ENCODE assay signal across 21 cellular contexts in genomic region chr22:19383292-19383691, GRCh38. TPM values are rescaled to one million over a fixed set of nuclear protein-coding genes. Genes with fewer than 3 reads are reported as not detected.
DNase-seq lines count a peak whose midpoint lies in the region; ATAC-seq and TF ChIP-seq lines count a peak whose summit lies in the region.
"Had no signal": no experiment of that assay in that cellular context is flagged by ENCODE, and none has a peak within 500 bp of the region (broad histone marks: within the 10 kb centered on the region; RNA-seq: fewer than 3 reads in every experiment).

No MANE protein-coding gene starts in this region.

- CTCF ChIA-PET in activated CD8-positive, alpha-beta memory T cell treated with anti-CD3 and anti-CD28 coated beads, Interleukin-2, amount 10 ng/mL, durations not matched to agents 7 days and 5 days (lab: Charles Lee): no interaction called here

- H3K4ac ChIP-seq in mesendoderm (ENCODE audit: low read depth, low read length): no peak overlapping the region

- in situ Hi-C loops in HAP-1 (cut with MboI; ENCODE audit: low sequenced_read_pairs): no loop called here

- H3K36me3 ChIP-seq in mesendoderm (ENCODE audit: control insufficient read depth, insufficient read depth, low read length) (peaks cover 7% of the 10 kb centered on the region), sigmoid colon (peaks cover 39 to 83% (median 56%) of the 10 kb centered on the region in 4 donors), upper lobe of left lung (peaks cover 19 to 94% (median 68%) of the 10 kb centered on the region in 4 donors), HAP-1 (replicated peaks) (peaks cover 71% of the 10 kb centered on the region)

- no peak for TF ChIP-seq EP300 in sigmoid colon (IDR thresholded peaks at IDR 0.05)
- no peak for TF ChIP-seq EP300 in upper lobe of left lung (IDR thresholded peaks at IDR 0.05)

- H4K8ac ChIP-seq in mesendoderm (ENCODE audit: low read depth, low read length): no peak overlapping the region

- H3K9me3 Mint-ChIP-seq in activated CD8-positive, alpha-beta memory T cell treated with anti-CD3 and anti-CD28 coated beads, Interleukin-2, amount 10 ng/mL, durations not matched to agents 7 days and 5 days (ENCODE audit: low read depth): no peaks in the 10 kb centered on the region
- peaks cover 1% of the 10 kb centered on the region for H3K9me3 Mint-ChIP-seq in glutamatergic neuron (ENCODE audit: unreplicated experiment)
- H3K9me3 Mint-ChIP-seq: CD4-positive, alpha-beta T cell; HFFc6; IgD-negative memory B cell had no signal

- H3K56ac ChIP-seq in mesendoderm (ENCODE audit: low read length): no peak overlapping the region

- no peaks in the 10 kb centered on the region for H3K4me1 Mint-ChIP-seq in activated CD8-positive, alpha-beta memory T cell treated with anti-CD3 and anti-CD28 coated beads, Interleukin-2, amount 10 ng/mL, durations not matched to agents 7 days and 5 days
- no peaks in the 10 kb centered on the region for H3K4me1 Mint-ChIP-seq in glutamatergic neuron (ENCODE audit: low read depth, unreplicated experiment)
- H3K4me1 Mint-ChIP-seq: IgD-negative memory B cell had no signal

- intact Hi-C loops in sigmoid colon (cut with DNase I): no loop called here

- H3K4me3 ChIP-seq in coronary artery (no peak overlapping the region), mesendoderm (ENCODE audit: low read length) (no peak overlapping the region), sigmoid colon (no peak overlapping the region), upper lobe of left lung (no peak overlapping the region), HAP-1 (no peak overlapping the region)
- H3K4me3 ChIP-seq: GM23248 had no signal

- no peak overlapping the region for H2BK5ac ChIP-seq in mesendoderm (ENCODE audit: low read length)

- no peak overlapping the region for H3K18ac ChIP-seq in mesendoderm (ENCODE audit: low read length)

- peaks cover 37% of the 10 kb centered on the region for H3K36me3 Mint-ChIP-seq in activated CD8-positive, alpha-beta memory T cell treated with anti-CD3 and anti-CD28 coated beads, Interleukin-2, amount 10 ng/mL, durations not matched to agents 7 days and 5 days
- no peaks in the 10 kb centered on the region for H3K36me3 Mint-ChIP-seq in glutamatergic neuron (ENCODE audit: unreplicated experiment)

- no peak for TF ChIP-seq CTCF in coronary artery (IDR thresholded peaks at IDR 0.05)
- no peak for TF ChIP-seq CTCF in sigmoid colon (IDR thresholded peaks at IDR 0.05)
- TF ChIP-seq CTCF in upper lobe of left lung (IDR thresholded peaks at IDR 0.05): no peak
- TF ChIP-seq CTCF in glutamatergic neuron (IDR thresholded peaks at IDR 0.05; ENCODE audit: partially characterized antibody, unreplicated experiment): no peak

- H3K27me3 ChIP-seq in mesendoderm (ENCODE audit: insufficient read depth, low read length, poor library complexity) (no peaks in the 10 kb centered on the region), sigmoid colon (no peaks in the 10 kb centered on the region), upper lobe of left lung (no peaks in the 10 kb centered on the region), HAP-1 (ENCODE audit: low read depth) (no peaks in the 10 kb centered on the region)
- H3K27me3 ChIP-seq: BE2C had no signal

- H3K9me3 ChIP-seq in sigmoid colon: no peaks in the 10 kb centered on the region
- H3K9me3 ChIP-seq in upper lobe of left lung: no peaks in the 10 kb centered on the region
- no peaks in the 10 kb centered on the region for H3K9me3 ChIP-seq in HAP-1
- H3K9me3 ChIP-seq: BE2C, Caco-2 had no signal

- H3K4me2 ChIP-seq in mesendoderm (ENCODE audit: low read length): no peak overlapping the region

- H3K4me1 ChIP-seq in mesendoderm (ENCODE audit: control insufficient read depth, low read depth, low read length) (no peaks in the 10 kb centered on the region), sigmoid colon (no peaks in the 10 kb centered on the region), upper lobe of left lung (no peaks in the 10 kb centered on the region), HAP-1 (no peaks in the 10 kb centered on the region)
- H3K4me1 ChIP-seq: BE2C, Caco-2 had no signal

- no peak overlapping the region for H4K5ac ChIP-seq in mesendoderm (ENCODE audit: low read length)

- H3K27ac ChIP-seq in coronary artery (no peak overlapping the region), mesendoderm (ENCODE audit: low read depth, low read length) (no peak overlapping the region), sigmoid colon (no peak overlapping the region), upper lobe of left lung (no peak overlapping the region)
- H3K27ac ChIP-seq: C4-2B, GM23248 had no signal

- no peak overlapping the region for H2BK15ac ChIP-seq in mesendoderm (replicated peaks; ENCODE audit: low read depth)

- DNase-seq in activated CD8-positive, alpha-beta memory T cell treated with anti-CD3 and anti-CD28 coated beads, Interleukin-2, amount 10 ng/mL, durations not matched to agents 7 days and 5 days: peak; percentile 12
- DNase-seq in coronary artery (ENCODE audit: low spot score) (peak; percentile 14), mesendoderm (peak; percentile 90), sigmoid colon (peak; percentile 17), upper lobe of left lung (no peak), HAP-1 (ENCODE audit: low spot score in 2 of 2) (no peak), glutamatergic neuron (no peak)
- DNase-seq: ACHN; BE2C; Caco-2; CD4-positive, alpha-beta T cell; DMS153; DMS79; GDM1; GM23248; HFFc6 had no signal

- H3K79me1 ChIP-seq in mesendoderm (ENCODE audit: low read length): no peaks in the 10 kb centered on the region

- H3K27ac Mint-ChIP-seq in activated CD8-positive, alpha-beta memory T cell treated with anti-CD3 and anti-CD28 coated beads, Interleukin-2, amount 10 ng/mL, durations not matched to agents 7 days and 5 days: no peak overlapping the region
- H3K27ac Mint-ChIP-seq in glutamatergic neuron (ENCODE audit: unreplicated experiment): no peak overlapping the region
- H3K27ac Mint-ChIP-seq: CD4-positive, alpha-beta T cell; HFFc6; IgD-negative memory B cell had no signal

- H2AK5ac ChIP-seq in mesendoderm (ENCODE audit: low read length): no peak overlapping the region

- no peak overlapping the region for H2BK120ac ChIP-seq in mesendoderm (ENCODE audit: low read depth, low read length)

- no peak for TF ChIP-seq POLR2A in sigmoid colon (IDR thresholded peaks at IDR 0.05)
- no peak for TF ChIP-seq POLR2A in upper lobe of left lung (IDR thresholded peaks at IDR 0.05)

- no peak overlapping the region for H3K4me3 Mint-ChIP-seq in activated CD8-positive, alpha-beta memory T cell treated with anti-CD3 and anti-CD28 coated beads, Interleukin-2, amount 10 ng/mL, durations not matched to agents 7 days and 5 days
- no peak overlapping the region for H3K4me3 Mint-ChIP-seq in glutamatergic neuron (ENCODE audit: unreplicated experiment)
- H3K4me3 Mint-ChIP-seq: CD4-positive, alpha-beta T cell; HFFc6; IgD-negative memory B cell had no signal

- ATAC-seq in activated CD8-positive, alpha-beta memory T cell treated with anti-CD3 and anti-CD28 coated beads, Interleukin-2, amount 10 ng/mL, durations not matched to agents 7 days and 5 days: no peak
- ATAC-seq in HG02610 (IDR thresholded peaks at IDR 0.05; ENCODE audit: unreplicated experiment) (no peak), upper lobe of left lung (ENCODE audit: low FRiP score in 2 of 2) (no peak)
- ATAC-seq: HCT116, HepG2 had no signal

- no peak overlapping the region for H3K9ac ChIP-seq in mesendoderm (ENCODE audit: low read length)
- H3K9ac ChIP-seq: GM23248 had no signal

- no peak overlapping the region for H3K23ac ChIP-seq in mesendoderm (ENCODE audit: low read length)

- H3K79me2 ChIP-seq in mesendoderm (ENCODE audit: control insufficient read depth, insufficient read depth, low read length): no peaks in the 10 kb centered on the region

- H3K27me3 Mint-ChIP-seq in activated CD8-positive, alpha-beta memory T cell treated with anti-CD3 and anti-CD28 coated beads, Interleukin-2, amount 10 ng/mL, durations not matched to agents 7 days and 5 days: no peaks in the 10 kb centered on the region
- H3K27me3 Mint-ChIP-seq in glutamatergic neuron (ENCODE audit: unreplicated experiment): peaks cover 3% of the 10 kb centered on the region
- H3K27me3 Mint-ChIP-seq: CD4-positive, alpha-beta T cell; IgD-negative memory B cell had no signal

- WGBS in mesendoderm (ENCODE audit: extremely low coverage, insufficient coverage, low lambda C conversion rate): no CpG with 5 or more reads among the region's 9 CpGs
- 93% methylated on average over 9 of the region's 9 CpGs for WGBS in sigmoid colon, 2 donors
- 78 to 87% methylated on average over 9 of the region's 9 CpGs for WGBS in upper lobe of left lung, 2 donors

RNA-seq across cellular contexts. Expression of gene HIRA, which starts 48.2 kb away (rescaled TPM):
- total RNA-seq in activated CD8-positive, alpha-beta memory T cell treated with anti-CD3 and anti-CD28 coated beads, Interleukin-2, amount 10 ng/mL, durations not matched to agents 7 days and 5 days: 10 to 100 TPM; 57.8 to 67.0 TPM
- 33.7 TPM for polyA plus RNA-seq in mesendoderm (2013, experiment 1 of 2)
- polyA plus RNA-seq in mesendoderm (2013, experiment 2 of 2): 34.4 TPM
- total RNA-seq in sigmoid colon: 10 to 100 TPM; 11.8 to 18.6 (median 16.0) TPM
- polyA plus RNA-seq in sigmoid colon: 10 to 100 TPM; 11.1 to 25.0 (median 13.2) TPM
- 10 to 100 TPM in 5 of 6 donors, 1 to 10 TPM in 1; 9.9 to 27.5 (median 22.1) TPM for total RNA-seq in upper lobe of left lung
- total RNA-seq in glutamatergic neuron (ENCODE audit: unreplicated experiment): 51.0 TPM

RNA-seq across cellular contexts. Expression of gene MRPL40, which starts 49.1 kb away (rescaled TPM):
- 10 to 100 TPM; 27.0 to 32.4 TPM for total RNA-seq in activated CD8-positive, alpha-beta memory T cell treated with anti-CD3 and anti-CD28 coated beads, Interleukin-2, amount 10 ng/mL, durations not matched to agents 7 days and 5 days
- 20.6 TPM for polyA plus RNA-seq in mesendoderm (2013, experiment 1 of 2)
- 21.9 TPM for polyA plus RNA-seq in mesendoderm (2013, experiment 2 of 2)
- 10 to 100 TPM; 19.5 to 32.3 (median 26.4) TPM for total RNA-seq in sigmoid colon
- polyA plus RNA-seq in sigmoid colon: 10 to 100 TPM; 25.7 to 32.4 (median 30.1) TPM
- 10 to 100 TPM; 18.9 to 27.3 (median 22.9) TPM for total RNA-seq in upper lobe of left lung
- 24.4 TPM for total RNA-seq in glutamatergic neuron (ENCODE audit: unreplicated experiment)

Comparison
In these comparisons a context has a peak if more than half of its experiments do, and no peak if none do; other contexts are left out.
1. DNase-seq: peak in activated CD8-positive, alpha-beta memory T cell treated with anti-CD3 and anti-CD28 coated beads, Interleukin-2, amount 10 ng/mL, durations not matched to agents 7 days and 5 days (single experiment), coronary artery (single experiment), mesendoderm (single experiment) and sigmoid colon (single experiment); none in upper lobe of left lung (0 of 2), HAP-1 (0 of 2) and glutamatergic neuron (single experiment).